Comparison of ENCODE assay signal across 1 cellular context in the genomic region with DNA sequence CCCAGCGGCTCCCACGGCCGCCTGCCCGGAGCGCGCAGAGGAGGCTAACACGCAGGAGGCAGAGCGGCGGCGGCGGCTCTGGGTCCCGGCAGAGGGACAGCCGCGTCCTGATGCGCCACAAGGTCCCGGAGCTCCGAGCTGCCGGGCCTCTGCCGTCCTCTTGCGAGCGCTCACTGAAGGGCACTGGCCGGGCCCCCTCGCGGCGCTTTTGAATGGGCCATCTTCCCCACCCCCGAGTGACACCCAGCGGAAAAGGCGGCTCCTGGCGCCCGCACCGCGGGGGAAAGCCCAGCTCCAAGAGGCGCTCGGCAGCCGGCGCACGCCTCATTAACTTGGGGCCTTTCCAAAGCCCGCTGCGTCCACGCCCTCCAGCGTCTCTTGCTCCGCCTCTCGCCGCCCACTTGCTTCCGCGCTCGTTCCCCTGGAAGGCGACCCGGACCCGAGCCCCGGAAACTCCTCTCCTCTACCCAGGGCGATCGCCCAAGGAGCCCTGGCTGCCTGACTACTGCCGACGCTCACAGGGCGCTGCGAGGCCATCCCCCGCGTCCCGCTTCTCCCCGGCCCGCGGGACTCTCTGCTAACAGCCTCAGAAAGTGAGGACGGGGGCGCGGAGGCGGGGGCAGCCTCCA.
A peak's percentile ranks its signal among the peaks of the same experiment; 100 is the strongest.
TF ChIP-seq lines count a peak whose summit lies in the region.

A gene (minus strand): TSS at position 363 of the 629 bp plus-strand sequence.

TF ChIP-seq in HepG2, 621 proteins besides CTCF, POLR2A, EP300 and RAD21 (continued from another document and continues in another):
- TF ChIP-seq, protein P1, sequence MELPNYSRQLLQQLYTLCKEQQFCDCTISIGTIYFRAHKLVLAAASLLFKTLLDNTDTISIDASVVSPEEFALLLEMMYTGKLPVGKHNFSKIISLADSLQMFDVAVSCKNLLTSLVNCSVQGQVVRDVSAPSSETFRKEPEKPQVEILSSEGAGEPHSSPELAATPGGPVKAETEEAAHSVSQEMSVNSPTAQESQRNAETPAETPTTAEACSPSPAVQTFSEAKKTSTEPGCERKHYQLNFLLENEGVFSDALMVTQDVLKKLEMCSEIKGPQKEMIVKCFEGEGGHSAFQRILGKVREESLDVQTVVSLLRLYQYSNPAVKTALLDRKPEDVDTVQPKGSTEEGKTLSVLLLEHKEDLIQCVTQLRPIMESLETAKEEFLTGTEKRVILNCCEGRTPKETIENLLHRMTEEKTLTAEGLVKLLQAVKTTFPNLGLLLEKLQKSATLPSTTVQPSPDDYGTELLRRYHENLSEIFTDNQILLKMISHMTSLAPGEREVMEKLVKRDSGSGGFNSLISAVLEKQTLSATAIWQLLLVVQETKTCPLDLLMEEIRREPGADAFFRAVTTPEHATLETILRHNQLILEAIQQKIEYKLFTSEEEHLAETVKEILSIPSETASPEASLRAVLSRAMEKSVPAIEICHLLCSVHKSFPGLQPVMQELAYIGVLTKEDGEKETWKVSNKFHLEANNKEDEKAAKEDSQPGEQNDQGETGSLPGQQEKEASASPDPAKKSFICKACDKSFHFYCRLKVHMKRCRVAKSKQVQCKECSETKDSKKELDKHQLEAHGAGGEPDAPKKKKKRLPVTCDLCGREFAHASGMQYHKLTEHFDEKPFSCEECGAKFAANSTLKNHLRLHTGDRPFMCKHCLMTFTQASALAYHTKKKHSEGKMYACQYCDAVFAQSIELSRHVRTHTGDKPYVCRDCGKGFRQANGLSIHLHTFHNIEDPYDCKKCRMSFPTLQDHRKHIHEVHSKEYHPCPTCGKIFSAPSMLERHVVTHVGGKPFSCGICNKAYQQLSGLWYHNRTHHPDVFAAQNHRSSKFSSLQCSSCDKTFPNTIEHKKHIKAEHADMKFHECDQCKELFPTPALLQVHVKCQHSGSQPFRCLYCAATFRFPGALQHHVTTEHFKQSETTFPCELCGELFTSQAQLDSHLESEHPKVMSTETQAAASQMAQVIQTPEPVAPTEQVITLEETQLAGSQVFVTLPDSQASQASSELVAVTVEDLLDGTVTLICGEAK (IDR thresholded peaks at IDR 0.05): no peak
- TF ChIP-seq, protein P1 (CRISPR knock-in tag; IDR thresholded peaks at IDR 0.05): no peak; the same call in 1 of the 2 replicates
- TF ChIP-seq ZMAT3 (CRISPR knock-in tag; conservative IDR thresholded peaks at IDR 0.05): 0 out of 2 replicates have a peak, but pooled peaks have one; percentile 25
- TF ChIP-seq SMAD3 (CRISPR knock-in tag; IDR thresholded peaks at IDR 0.05): peak; percentile 78; the same call in 1 of the 2 replicates
- TF ChIP-seq ZBTB1 (CRISPR knock-in tag; IDR thresholded peaks at IDR 0.05; ENCODE audit: borderline replicate concordance): no peak
- 0 out of 2 replicates have a peak, but pooled peaks have one; percentile 8 for TF ChIP-seq NFIC (IDR thresholded peaks at IDR 0.05; ENCODE audit: low read length)
- TF ChIP-seq, protein P2, sequence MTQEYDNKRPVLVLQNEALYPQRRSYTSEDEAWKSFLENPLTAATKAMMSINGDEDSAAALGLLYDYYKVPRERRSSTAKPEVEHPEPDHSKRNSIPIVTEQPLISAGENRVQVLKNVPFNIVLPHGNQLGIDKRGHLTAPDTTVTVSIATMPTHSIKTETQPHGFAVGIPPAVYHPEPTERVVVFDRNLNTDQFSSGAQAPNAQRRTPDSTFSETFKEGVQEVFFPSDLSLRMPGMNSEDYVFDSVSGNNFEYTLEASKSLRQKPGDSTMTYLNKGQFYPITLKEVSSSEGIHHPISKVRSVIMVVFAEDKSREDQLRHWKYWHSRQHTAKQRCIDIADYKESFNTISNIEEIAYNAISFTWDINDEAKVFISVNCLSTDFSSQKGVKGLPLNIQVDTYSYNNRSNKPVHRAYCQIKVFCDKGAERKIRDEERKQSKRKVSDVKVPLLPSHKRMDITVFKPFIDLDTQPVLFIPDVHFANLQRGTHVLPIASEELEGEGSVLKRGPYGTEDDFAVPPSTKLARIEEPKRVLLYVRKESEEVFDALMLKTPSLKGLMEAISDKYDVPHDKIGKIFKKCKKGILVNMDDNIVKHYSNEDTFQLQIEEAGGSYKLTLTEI (CRISPR knock-in tag; conservative IDR thresholded peaks at IDR 0.05): no peak
- TF ChIP-seq, protein P3, sequence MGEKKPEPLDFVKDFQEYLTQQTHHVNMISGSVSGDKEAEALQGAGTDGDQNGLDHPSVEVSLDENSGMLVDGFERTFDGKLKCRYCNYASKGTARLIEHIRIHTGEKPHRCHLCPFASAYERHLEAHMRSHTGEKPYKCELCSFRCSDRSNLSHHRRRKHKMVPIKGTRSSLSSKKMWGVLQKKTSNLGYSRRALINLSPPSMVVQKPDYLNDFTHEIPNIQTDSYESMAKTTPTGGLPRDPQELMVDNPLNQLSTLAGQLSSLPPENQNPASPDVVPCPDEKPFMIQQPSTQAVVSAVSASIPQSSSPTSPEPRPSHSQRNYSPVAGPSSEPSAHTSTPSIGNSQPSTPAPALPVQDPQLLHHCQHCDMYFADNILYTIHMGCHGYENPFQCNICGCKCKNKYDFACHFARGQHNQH (CRISPR knock-in tag; IDR thresholded peaks at IDR 0.05): peak; percentile 79
- TF ChIP-seq, protein P4, sequence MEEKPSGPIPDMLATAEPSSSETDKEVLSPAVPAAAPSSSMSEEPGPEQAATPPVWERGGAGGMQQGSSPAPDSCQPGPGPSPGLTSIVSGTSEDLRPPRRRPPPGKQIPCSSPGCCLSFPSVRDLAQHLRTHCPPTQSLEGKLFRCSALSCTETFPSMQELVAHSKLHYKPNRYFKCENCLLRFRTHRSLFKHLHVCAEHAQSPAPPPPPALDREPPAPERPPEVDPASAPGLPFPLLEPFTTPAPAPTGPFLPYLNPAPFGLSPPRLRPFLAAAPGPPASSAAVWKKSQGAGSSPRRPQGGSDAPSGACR (CRISPR knock-in tag; IDR thresholded peaks at IDR 0.05): peak; percentile 90
- no peak; the same call in 1 of the 2 replicates for TF ChIP-seq ZNF660 (CRISPR knock-in tag; IDR thresholded peaks at IDR 0.05; ENCODE audit: borderline replicate concordance, low read depth)
- no peak for TF ChIP-seq SMAD9 (CRISPR knock-in tag; IDR thresholded peaks at IDR 0.05)
- TF ChIP-seq ZNF605 (CRISPR knock-in tag; IDR thresholded peaks at IDR 0.05): peak; percentile 59
- peak; percentile 68 for TF ChIP-seq ZFY (CRISPR knock-in tag; IDR thresholded peaks at IDR 0.05)
- TF ChIP-seq, protein P5, sequence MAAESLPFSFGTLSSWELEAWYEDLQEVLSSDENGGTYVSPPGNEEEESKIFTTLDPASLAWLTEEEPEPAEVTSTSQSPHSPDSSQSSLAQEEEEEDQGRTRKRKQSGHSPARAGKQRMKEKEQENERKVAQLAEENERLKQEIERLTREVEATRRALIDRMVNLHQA (CRISPR knock-in tag; IDR thresholded peaks at IDR 0.05): no peak
- TF ChIP-seq MEIS1 (CRISPR knock-in tag; IDR thresholded peaks at IDR 0.05; ENCODE audit: borderline replicate concordance): 0 out of 2 replicates have a peak, but pooled peaks have one; percentile 31
- TF ChIP-seq JDP2 (CRISPR knock-in tag; IDR thresholded peaks at IDR 0.05; ENCODE audit: borderline replicate concordance): peak; percentile 55; the same call in 1 of the 2 replicates
- peak; percentile 86 for TF ChIP-seq KDM2A (CRISPR knock-in tag; IDR thresholded peaks at IDR 0.05; ENCODE audit: borderline replicate concordance, low read depth)
- TF ChIP-seq, protein P6, sequence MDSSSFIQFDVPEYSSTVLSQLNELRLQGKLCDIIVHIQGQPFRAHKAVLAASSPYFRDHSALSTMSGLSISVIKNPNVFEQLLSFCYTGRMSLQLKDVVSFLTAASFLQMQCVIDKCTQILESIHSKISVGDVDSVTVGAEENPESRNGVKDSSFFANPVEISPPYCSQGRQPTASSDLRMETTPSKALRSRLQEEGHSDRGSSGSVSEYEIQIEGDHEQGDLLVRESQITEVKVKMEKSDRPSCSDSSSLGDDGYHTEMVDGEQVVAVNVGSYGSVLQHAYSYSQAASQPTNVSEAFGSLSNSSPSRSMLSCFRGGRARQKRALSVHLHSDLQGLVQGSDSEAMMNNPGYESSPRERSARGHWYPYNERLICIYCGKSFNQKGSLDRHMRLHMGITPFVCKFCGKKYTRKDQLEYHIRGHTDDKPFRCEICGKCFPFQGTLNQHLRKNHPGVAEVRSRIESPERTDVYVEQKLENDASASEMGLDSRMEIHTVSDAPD (CRISPR knock-in tag; IDR thresholded peaks at IDR 0.05): peak; percentile 89
- peak; percentile 65; the same call in 1 of the 2 replicates for TF ChIP-seq MIXL1 (CRISPR knock-in tag; IDR thresholded peaks at IDR 0.05)
- peak; percentile 69; the same call in 1 of the 2 replicates for TF ChIP-seq NFKB2 (CRISPR knock-in tag; IDR thresholded peaks at IDR 0.05; ENCODE audit: borderline replicate concordance)
- no peak for TF ChIP-seq LCORL (IDR thresholded peaks at IDR 0.05)
- TF ChIP-seq LCORL (CRISPR knock-in tag; IDR thresholded peaks at IDR 0.05): peak; percentile 84
- TF ChIP-seq, protein P7, sequence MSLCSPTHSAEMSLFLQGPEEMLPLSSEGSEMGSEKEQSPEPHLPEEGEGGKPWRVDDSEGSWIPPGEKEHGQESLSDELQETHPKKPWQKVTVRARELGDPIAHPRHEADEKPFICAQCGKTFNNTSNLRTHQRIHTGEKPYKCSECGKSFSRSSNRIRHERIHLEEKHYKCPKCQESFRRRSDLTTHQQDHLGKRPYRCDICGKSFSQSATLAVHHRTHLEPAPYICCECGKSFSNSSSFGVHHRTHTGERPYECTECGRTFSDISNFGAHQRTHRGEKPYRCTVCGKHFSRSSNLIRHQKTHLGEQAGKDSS (CRISPR knock-in tag; IDR thresholded peaks at IDR 0.05; ENCODE audit: borderline replicate concordance, low read depth): peak; percentile 68; the same call in 1 of the 2 replicates
- TF ChIP-seq HOXA3 (CRISPR knock-in tag; IDR thresholded peaks at IDR 0.05): no peak; the same call in 1 of the 2 replicates
- peak; percentile 31; the same call in 1 of the 2 replicates for TF ChIP-seq ZIK1 (CRISPR knock-in tag; IDR thresholded peaks at IDR 0.05; ENCODE audit: borderline replicate concordance, low read depth)
- TF ChIP-seq, protein P8, sequence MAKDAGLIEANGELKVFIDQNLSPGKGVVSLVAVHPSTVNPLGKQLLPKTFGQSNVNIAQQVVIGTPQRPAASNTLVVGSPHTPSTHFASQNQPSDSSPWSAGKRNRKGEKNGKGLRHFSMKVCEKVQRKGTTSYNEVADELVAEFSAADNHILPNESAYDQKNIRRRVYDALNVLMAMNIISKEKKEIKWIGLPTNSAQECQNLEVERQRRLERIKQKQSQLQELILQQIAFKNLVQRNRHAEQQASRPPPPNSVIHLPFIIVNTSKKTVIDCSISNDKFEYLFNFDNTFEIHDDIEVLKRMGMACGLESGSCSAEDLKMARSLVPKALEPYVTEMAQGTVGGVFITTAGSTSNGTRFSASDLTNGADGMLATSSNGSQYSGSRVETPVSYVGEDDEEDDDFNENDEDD (CRISPR knock-in tag; IDR thresholded peaks at IDR 0.05; ENCODE audit: borderline replicate concordance): peak; percentile 60
- peak; percentile 91; the same call in 1 of the 2 replicates for TF ChIP-seq SNAPC2 (CRISPR knock-in tag; IDR thresholded peaks at IDR 0.05)
- TF ChIP-seq KDM5A (IDR thresholded peaks at IDR 0.05; ENCODE audit: borderline replicate concordance, low read length): no peak; the same call in 1 of the 2 replicates
- no peak for TF ChIP-seq TCF12 (IDR thresholded peaks at IDR 0.05)
- no peak for TF ChIP-seq TCF12 (CRISPR knock-in tag; IDR thresholded peaks at IDR 0.05)
- TF ChIP-seq ZNF589 (CRISPR knock-in tag; conservative IDR thresholded peaks at IDR 0.05): peak; percentile 75; the same call in 1 of the 2 replicates
- TF ChIP-seq ZNF343 (CRISPR knock-in tag; IDR thresholded peaks at IDR 0.05): peak; percentile 57; the same call in 1 of the 2 replicates
- no peak for TF ChIP-seq ZNF850 (CRISPR knock-in tag; conservative IDR thresholded peaks at IDR 0.05)
- TF ChIP-seq PTBP1 (IDR thresholded peaks at IDR 0.05; ENCODE audit: low read depth, low read length, poor library complexity, severe bottlenecking): peak; percentile 77
- TF ChIP-seq, protein P9, sequence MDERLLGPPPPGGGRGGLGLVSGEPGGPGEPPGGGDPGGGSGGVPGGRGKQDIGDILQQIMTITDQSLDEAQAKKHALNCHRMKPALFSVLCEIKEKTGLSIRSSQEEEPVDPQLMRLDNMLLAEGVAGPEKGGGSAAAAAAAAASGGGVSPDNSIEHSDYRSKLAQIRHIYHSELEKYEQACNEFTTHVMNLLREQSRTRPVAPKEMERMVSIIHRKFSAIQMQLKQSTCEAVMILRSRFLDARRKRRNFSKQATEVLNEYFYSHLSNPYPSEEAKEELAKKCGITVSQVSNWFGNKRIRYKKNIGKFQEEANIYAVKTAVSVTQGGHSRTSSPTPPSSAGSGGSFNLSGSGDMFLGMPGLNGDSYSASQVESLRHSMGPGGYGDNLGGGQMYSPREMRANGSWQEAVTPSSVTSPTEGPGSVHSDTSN (CRISPR knock-in tag; IDR thresholded peaks at IDR 0.05): no peak
- TF ChIP-seq CCAR2 (optimal IDR thresholded peaks at IDR 0.05; ENCODE audit: low read depth, low read length): no peak
- no peak; the same call in 1 of the 2 replicates for TF ChIP-seq ZZZ3 (CRISPR knock-in tag; IDR thresholded peaks at IDR 0.05; ENCODE audit: borderline replicate concordance)
- TF ChIP-seq ZMYM3 (CRISPR knock-in tag; IDR thresholded peaks at IDR 0.05): peak; percentile 51; the same call in 1 of the 2 replicates
- TF ChIP-seq PAX8 (CRISPR knock-in tag; IDR thresholded peaks at IDR 0.05; ENCODE audit: borderline replicate concordance): no peak
- TF ChIP-seq CHD4 (IDR thresholded peaks at IDR 0.05; ENCODE audit: borderline replicate concordance, low read length): no peak
